ENCODE assay signal across 25 cellular contexts in the genomic region with DNA sequence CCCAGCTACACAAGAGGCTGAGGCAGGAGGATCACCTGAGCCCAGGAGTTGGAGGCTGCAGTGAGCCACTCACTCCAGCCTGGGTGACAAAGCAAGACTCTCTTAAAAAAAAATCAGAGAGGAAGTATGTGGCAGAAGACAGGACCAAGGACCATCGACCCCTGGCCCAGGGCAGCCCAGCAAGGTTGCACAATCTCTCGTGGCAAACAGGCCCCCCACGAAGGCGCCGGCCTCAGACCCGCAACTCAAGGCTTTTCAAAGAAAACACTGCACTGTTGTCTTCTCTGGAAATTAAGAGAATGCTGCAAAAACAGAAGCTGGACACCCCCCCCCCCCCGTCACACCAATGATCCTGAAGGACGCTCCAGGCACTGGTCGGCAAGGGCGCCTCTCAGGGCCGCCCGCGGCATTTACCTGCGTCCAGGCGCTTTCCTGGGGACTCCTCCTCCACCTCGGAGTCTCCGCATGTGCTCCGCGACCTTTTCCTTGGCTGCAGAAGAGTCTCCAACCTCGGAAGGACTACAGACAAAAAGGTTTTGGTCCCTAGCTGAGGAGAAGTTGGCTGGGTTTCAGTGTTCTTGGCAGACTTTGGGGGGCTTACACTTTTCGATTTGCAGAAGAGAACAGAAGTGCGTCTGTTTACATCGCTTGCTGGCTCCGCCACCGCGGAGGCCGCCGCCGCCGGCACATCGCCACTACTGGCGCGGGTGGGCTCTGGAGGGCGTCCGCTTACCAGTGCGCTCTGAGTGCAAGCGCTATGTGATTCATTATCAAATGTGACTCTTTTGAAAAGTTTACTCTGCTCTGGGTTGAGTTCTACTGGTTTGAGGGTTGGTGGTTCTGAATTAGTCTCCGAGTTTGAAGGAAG. TPM values are rescaled to one million over a fixed set of nuclear protein-coding genes. Genes with fewer than 3 reads are reported as not detected.
DNase-seq lines count a peak whose midpoint lies in the region; ATAC-seq and TF ChIP-seq lines count a peak whose summit lies in the region.
"Had no signal": no experiment of that assay in that cellular context is flagged by ENCODE, and none has a peak within 500 bp of the region (broad histone marks: within the 10 kb centered on the region; RNA-seq: fewer than 3 reads in every experiment).

No MANE protein-coding gene starts in this region.

- no peak for DNase-seq in activated naive CD4-positive, alpha-beta T cell treated with anti-CD3 and anti-CD28 coated beads, Interleukin-2, amount 50 U/mL, for 72 hours (ENCODE audit: low spot score in 2 of 2)
- no peak for DNase-seq in activated naive CD4-positive, alpha-beta T cell treated with anti-CD3 and anti-CD28 coated beads, Interleukin-2, amount 50 U/mL, for 16 hours
- DNase-seq in H9 = no peak
- no peak for DNase-seq in activated CD8-positive, alpha-beta T cell treated with anti-CD3 and anti-CD28 coated beads, Interleukin-2, amount 10 ng/mL, durations not matched to agents 7 days and 5 days
- peak; percentile 13 to 21 for DNase-seq in psoas muscle
- DNase-seq in H4 (ENCODE audit: low spot score) = no peak
- DNase-seq in GOT3 (lab: John Stamatoyannopoulos, UW) = no peak
- DNase-seq: activated CD4-positive, alpha-beta T cell treated with anti-CD3 and anti-CD28 coated beads, Interleukin-2, amount 50 U/mL, for 48 hours; activated gamma-delta T cell; activated T-cell treated with anti-CD3 and anti-CD28 coated beads for 4 hours; central memory CD4-positive, alpha-beta T cell; dermis blood vessel endothelial cell; DND-41; NCI-H1048; NCI-H187; NCI-H524 treated with DMSO at 0.1 percent for 48 hours; SK-N-SH; upper lobe of right lung had no signal

- no peak overlapping the region for H3K23ac ChIP-seq in H9 (ENCODE audit: insufficient read length, low read depth, low read length)

- no peak overlapping the region for H2BK20ac ChIP-seq in H9 (ENCODE audit: low read depth, low read length, poor library complexity, severe bottlenecking)

- no peak overlapping the region for H4K91ac ChIP-seq in H9 (ENCODE audit: insufficient read length, low read depth, low read length)

- H3K27me3 Mint-ChIP-seq in H9 (ENCODE audit: low read depth) = no peaks in the 10 kb centered on the region
- H3K27me3 Mint-ChIP-seq in activated CD8-positive, alpha-beta T cell treated with anti-CD3 and anti-CD28 coated beads, Interleukin-2, amount 10 ng/mL, durations not matched to agents 7 days and 5 days (ENCODE audit: low read depth) = no peaks in the 10 kb centered on the region

- H2AFZ ChIP-seq in H9 (ENCODE audit: low read length) = no peak overlapping the region

- H3K36me3 ChIP-seq in psoas muscle (ENCODE audit: insufficient read depth in 1 of 2, low read depth in 1 of 2) = peaks cover 0 to 25% of the 10 kb centered on the region in 2 donors

- no peak overlapping the region for H4K8ac ChIP-seq in H9 (replicated peaks; ENCODE audit: insufficient read length, low read depth, low read length)

- H3K4me1 Mint-ChIP-seq in H9 = peaks cover 15% of the 10 kb centered on the region in 2 experiments
- H3K4me1 Mint-ChIP-seq in activated CD8-positive, alpha-beta T cell treated with anti-CD3 and anti-CD28 coated beads, Interleukin-2, amount 10 ng/mL, durations not matched to agents 7 days and 5 days (ENCODE audit: low read depth) = peaks cover 69% of the 10 kb centered on the region

- H3K79me2 ChIP-seq in H9 (ENCODE audit: insufficient read depth, low read length) = peaks cover 12% of the 10 kb centered on the region; the same call in 1 of the 2 replicates

- H3K27ac Mint-ChIP-seq in activated naive CD4-positive, alpha-beta T cell treated with anti-CD3 and anti-CD28 coated beads, Interleukin-2, amount 50 U/mL, for 72 hours = peak overlapping the region; percentile 60 to 70
- peak overlapping the region; percentile 0 to 59 (median 33); a peak in 4 of 7 replicates for H3K27ac Mint-ChIP-seq in H9
- peak overlapping the region; percentile 17 for H3K27ac Mint-ChIP-seq in activated CD8-positive, alpha-beta T cell treated with anti-CD3 and anti-CD28 coated beads, Interleukin-2, amount 10 ng/mL, durations not matched to agents 7 days and 5 days

- H3K79me1 ChIP-seq in H9 (ENCODE audit: insufficient read depth, low read depth, low read length, poor library complexity, severe bottlenecking) = peaks cover 3% of the 10 kb centered on the region

- no peak overlapping the region for H2BK5ac ChIP-seq in H9 (ENCODE audit: insufficient read length, low read length)

- peaks cover 0 to 26% of the 10 kb centered on the region in 2 donors for H3K36me3 Mint-ChIP-seq in activated naive CD4-positive, alpha-beta T cell treated with anti-CD3 and anti-CD28 coated beads, Interleukin-2, amount 50 U/mL, for 72 hours
- H3K36me3 Mint-ChIP-seq in H9 (ENCODE audit: insufficient read depth in 1 of 3, low read depth in 3 of 3) = peaks cover 24 to 68% (median 65%) of the 10 kb centered on the region in 3 experiments; a peak in 6 of 7 replicates
- peaks cover 54% of the 10 kb centered on the region for H3K36me3 Mint-ChIP-seq in activated CD8-positive, alpha-beta T cell treated with anti-CD3 and anti-CD28 coated beads, Interleukin-2, amount 10 ng/mL, durations not matched to agents 7 days and 5 days (ENCODE audit: low read depth)

- H3K27me3 ChIP-seq in H9 (ENCODE audit: insufficient read depth, low read length) = no peaks in the 10 kb centered on the region
- no peaks in the 10 kb centered on the region for H3K27me3 ChIP-seq in psoas muscle (ENCODE audit: insufficient read depth in 3 of 3, low read length in 2 of 3)
- H3K27me3 ChIP-seq: gastroesophageal sphincter, upper lobe of right lung had no signal

- H3K9me3 Mint-ChIP-seq in activated naive CD4-positive, alpha-beta T cell treated with anti-CD3 and anti-CD28 coated beads, Interleukin-2, amount 50 U/mL, for 72 hours = no peaks in the 10 kb centered on the region
- no peaks in the 10 kb centered on the region for H3K9me3 Mint-ChIP-seq in H9
- no peaks in the 10 kb centered on the region for H3K9me3 Mint-ChIP-seq in activated CD8-positive, alpha-beta T cell treated with anti-CD3 and anti-CD28 coated beads, Interleukin-2, amount 10 ng/mL, durations not matched to agents 7 days and 5 days (ENCODE audit: insufficient read depth)
- H3K9me3 Mint-ChIP-seq: WTC11 had no signal

- H3K9me3 ChIP-seq in H9 (ENCODE audit: control insufficient read depth, low read depth, low read length) (no peaks in the 10 kb centered on the region), psoas muscle (no peaks in the 10 kb centered on the region)
- H3K9me3 ChIP-seq: gastroesophageal sphincter, HAP-1, prostate gland, SK-N-SH, upper lobe of right lung had no signal

- H3K56ac ChIP-seq in H9 (ENCODE audit: insufficient read length, low read depth, low read length) = no peak overlapping the region

- CTCF ChIA-PET in activated CD8-positive, alpha-beta T cell treated with anti-CD3 and anti-CD28 coated beads, Interleukin-2, amount 10 ng/mL, durations not matched to agents 7 days and 5 days (lab: Charles Lee) = no interaction called here

- H3K4me3 ChIP-seq in psoas muscle = no peak overlapping the region
- H3K4me3 ChIP-seq: gastroesophageal sphincter, HAP-1, prostate gland, smooth muscle cell, upper lobe of right lung had no signal

- H2BK15ac ChIP-seq in H9 (ENCODE audit: low read depth, low read length) = no peak overlapping the region

- H3K27ac ChIP-seq in H9 (ENCODE audit: insufficient read length, low read depth, low read length) (no peak overlapping the region), psoas muscle (peak overlapping the region; percentile 48)
- H3K27ac ChIP-seq: KMS-11, prostate gland, upper lobe of right lung had no signal

- H3T11ph ChIP-seq in H9 (ENCODE audit: low read length) = no peak overlapping the region

- no peak overlapping the region for H3K14ac ChIP-seq in H9 (ENCODE audit: insufficient read depth, low read length)

- ATAC-seq in activated naive CD4-positive, alpha-beta T cell treated with anti-CD3 and anti-CD28 coated beads, Interleukin-2, amount 50 U/mL, for 72 hours = no peak
- ATAC-seq in activated CD8-positive, alpha-beta T cell treated with anti-CD3 and anti-CD28 coated beads, Interleukin-2, amount 10 ng/mL, durations not matched to agents 7 days and 5 days = no peak
- no peak for ATAC-seq in psoas muscle
- no peak for ATAC-seq in GM19397 (IDR thresholded peaks at IDR 0.05; ENCODE audit: unreplicated experiment)
- ATAC-seq: gastroesophageal sphincter, upper lobe of right lung, WTC11 had no signal

- H2BK120ac ChIP-seq in H9 (ENCODE audit: low read depth, low read length, poor library complexity, severe bottlenecking) = no peak overlapping the region

- no CpG with 5 or more reads among the region's 38 CpGs for WGBS in H9 (ENCODE audit: extremely low coverage, insufficient read length, low lambda C conversion rate)
- 91 to 92% (median 92%) methylated on average over 38 of the region's 38 CpGs for WGBS in psoas muscle, 3 donors

- no peak overlapping the region for H3K4me3 Mint-ChIP-seq in H9
- no peak overlapping the region for H3K4me3 Mint-ChIP-seq in activated CD8-positive, alpha-beta T cell treated with anti-CD3 and anti-CD28 coated beads, Interleukin-2, amount 10 ng/mL, durations not matched to agents 7 days and 5 days
- H3K4me3 Mint-ChIP-seq: WTC11 had no signal

- H3K9ac ChIP-seq in H9 (ENCODE audit: extremely low read depth, insufficient read length, low read length) = no peak overlapping the region
- H3K9ac ChIP-seq: KMS-11, SK-N-SH had no signal

- no peak for TF ChIP-seq CTCF in H9 (conservative IDR thresholded peaks at IDR 0.05)
- no peak for TF ChIP-seq CTCF in psoas muscle (IDR thresholded peaks at IDR 0.05)

- no peak overlapping the region for H4K5ac ChIP-seq in H9 (ENCODE audit: insufficient read length, low read depth, low read length)

- no peaks in the 10 kb centered on the region for H4K20me1 ChIP-seq in H9 (ENCODE audit: control insufficient read depth, insufficient read depth, insufficient read length)

- H2AK5ac ChIP-seq in H9 (ENCODE audit: insufficient read length, low read length) = no peak overlapping the region

- H3K4me1 ChIP-seq in H9 (ENCODE audit: insufficient read depth, low read length) (no peaks in the 10 kb centered on the region), psoas muscle (peaks cover 61% of the 10 kb centered on the region)
- H3K4me1 ChIP-seq: HAP-1 had no signal

- no peak overlapping the region for H3K4me2 ChIP-seq in H9 (ENCODE audit: insufficient read depth, insufficient read length, low read length)
- H3K4me2 ChIP-seq: KMS-11, SK-N-SH, smooth muscle cell had no signal

- POLR2A ChIA-PET in activated CD8-positive, alpha-beta T cell treated with anti-CD3 and anti-CD28 coated beads, Interleukin-2, amount 10 ng/mL, durations not matched to agents 7 days and 5 days (lab: Charles Lee) = no interaction called here

- no peak overlapping the region for H3K4ac ChIP-seq in H9 (ENCODE audit: low read depth, low read length)

- H2BK12ac ChIP-seq in H9 (ENCODE audit: insufficient read length, low read depth, low read length) = no peak overlapping the region

- H3K23me2 ChIP-seq in H9 (ENCODE audit: insufficient read length, low read depth, low read length, poor library complexity, severe bottlenecking) = no peaks in the 10 kb centered on the region

- intact Hi-C loops in psoas muscle (cut with DNase I) = loop anchor here (5.0 kb wide), 2 partner anchors 35 to 40 kb away; a partner anchor contains a TSS

- no peak overlapping the region for H3K18ac ChIP-seq in H9 (ENCODE audit: insufficient read length, low read depth, low read length)

RNA-seq across cellular contexts. Expression of a gene that starts 40.5 kb away (rescaled TPM):
- total RNA-seq in activated naive CD4-positive, alpha-beta T cell treated with anti-CD3 and anti-CD28 coated beads, Interleukin-2, amount 50 U/mL, for 72 hours = 10 to 100 TPM; 27.7 to 39.0 TPM
- total RNA-seq in H9 (2021) (51.3 and 53.3 TPM in 2 replicates), psoas muscle (10 to 100 TPM; 16.9 to 22.9 (median 20.3) TPM)
- 10 to 100 TPM; 43.0 to 44.3 TPM for total RNA-seq in activated CD8-positive, alpha-beta T cell treated with anti-CD3 and anti-CD28 coated beads, Interleukin-2, amount 10 ng/mL, durations not matched to agents 7 days and 5 days
- polyA plus RNA-seq in psoas muscle = 10 to 100 TPM in 2 of 3 donors, 1 to 10 TPM in 1; 7.9 to 12.8 (median 10.1) TPM
- 7.3 and 13.9 TPM in 2 replicates for total RNA-seq in H4 (2014; rRNA removed; shearing (Covaris generic))

Comparison
In these comparisons a context has a peak if more than half of its experiments do, and no peak if none do; other contexts are left out.
1. DNase-seq: peak in psoas muscle (2 of 2); none in activated naive CD4-positive, alpha-beta T cell treated with anti-CD3 and anti-CD28 coated beads, Interleukin-2, amount 50 U/mL, for 72 hours (0 of 2), activated naive CD4-positive, alpha-beta T cell treated with anti-CD3 and anti-CD28 coated beads, Interleukin-2, amount 50 U/mL, for 16 hours (single experiment), H9 (single experiment), activated CD8-positive, alpha-beta T cell treated with anti-CD3 and anti-CD28 coated beads, Interleukin-2, amount 10 ng/mL, durations not matched to agents 7 days and 5 days (single experiment), H4 (single experiment) and GOT3 (single experiment).
2. Peak in every context shown above with its lines, with median percentiles within 50 percentile points of each other: H3K27ac Mint-ChIP-seq.